In genomic region chr7:1901431-1902210, GRCh38 we compare ENCODE assay signal across 10 cellular contexts.
"Had no signal": no experiment of that assay in that cellular context is flagged by ENCODE, and none has a peak within 500 bp of the region (broad histone marks: within the 10 kb centered on the region; RNA-seq: fewer than 3 reads in every experiment).

No MANE protein-coding gene starts in this region.

- H3K4me3 ChIP-seq: left lung, upper lobe of left lung had no signal

- ATAC-seq: left lung had no signal

- H3K9me3 ChIP-seq: left lung, upper lobe of left lung had no signal

- H3K4me1 ChIP-seq: left lung, parathyroid adenoma, upper lobe of left lung had no signal

- H3K79me2 ChIP-seq: parathyroid adenoma had no signal

- H2AFZ ChIP-seq: parathyroid adenoma had no signal

- H3K9ac ChIP-seq: parathyroid adenoma had no signal

- DNase-seq: activated CD4-positive, CD25-positive, alpha-beta regulatory T cell; activated effector memory CD4-positive, alpha-beta T cell treated with Interleukin-2 at 50 U/mL for 16 hours; endodermal cell; immature natural killer cell; stimulated activated CD4-positive, alpha-beta T cell treated with anti-CD3 and anti-CD28 coated beads, Interleukin-1b, Interleukin-23, amount 100 ng/mL, for 48 hours; stimulated activated naive CD4-positive, alpha-beta T cell; substantia nigra had no signal

- H3K27me3 ChIP-seq: left lung, upper lobe of left lung had no signal

- H3K27ac ChIP-seq: left lung, parathyroid adenoma, upper lobe of left lung had no signal
